ENCODE assay signal across 21 cellular contexts in the genomic region with DNA sequence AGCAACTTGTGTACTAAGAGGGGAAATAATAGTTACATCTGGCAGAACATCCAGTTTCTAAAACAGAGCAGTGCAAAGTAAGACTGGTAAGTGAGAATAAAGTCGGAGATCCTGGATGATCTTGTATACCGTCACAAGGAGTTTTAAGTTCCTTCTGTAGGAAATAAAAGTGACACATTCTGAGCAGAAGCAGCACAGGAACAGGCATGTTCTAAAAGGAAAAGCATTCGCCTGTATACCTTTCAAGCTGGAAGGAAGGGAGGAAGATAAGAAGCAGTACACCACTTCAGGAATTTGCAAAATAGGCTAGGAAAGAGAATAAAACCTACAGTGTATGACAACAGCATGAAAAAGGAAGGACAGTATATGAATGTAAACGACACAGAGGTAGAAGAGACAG.
"Had no signal": no experiment of that assay in that cellular context is flagged by ENCODE, and none has a peak within 500 bp of the region (broad histone marks: within the 10 kb centered on the region; RNA-seq: fewer than 3 reads in every experiment).

No MANE protein-coding gene starts in this region.

- H3K4me3 ChIP-seq: gastrocnemius medialis, heart right ventricle, left ventricle myocardium inferior, lower lobe of right lung, psoas muscle, suprapubic skin, tibial artery, upper lobe of right lung, vagina had no signal

- ATAC-seq: gastrocnemius medialis, heart right ventricle, left cardiac atrium, lower lobe of right lung, psoas muscle, sciatic nerve, upper lobe of right lung had no signal

- H3K27ac ChIP-seq: gastrocnemius medialis, heart right ventricle, left ventricle myocardium inferior, lower lobe of right lung, psoas muscle, suprapubic skin, tibial artery, upper lobe of right lung, vagina had no signal

- H3K4me3 Mint-ChIP-seq: central memory CD8-positive, alpha-beta T cell; naive B cell; nephron had no signal

- DNase-seq: cortex of kidney; effector memory CD4-positive, alpha-beta T cell; gastrocnemius medialis; heart right ventricle; kidney; left cardiac atrium; left ventricle myocardium inferior; lower lobe of right lung; mesenchymal stem cell; naive B cell; psoas muscle; retina; stimulated activated naive CD4-positive, alpha-beta T cell treated with Interleukin-2 at 50 U/mL for 16 hours; tibial artery; upper lobe of right lung had no signal

- FAIRE-seq: endometrium, kidney had no signal

- H3K27me3 ChIP-seq: gastrocnemius medialis, heart right ventricle, suprapubic skin, tibial artery, upper lobe of right lung, vagina had no signal

- H3K9me3 ChIP-seq: gastrocnemius medialis, left ventricle myocardium inferior, lower lobe of right lung, psoas muscle, suprapubic skin, tibial artery, upper lobe of right lung, vagina had no signal

- H3K4me1 Mint-ChIP-seq: central memory CD8-positive, alpha-beta T cell; naive B cell; nephron had no signal

- H3K4me1 ChIP-seq: gastrocnemius medialis, heart right ventricle, left ventricle myocardium inferior, lower lobe of right lung, psoas muscle, suprapubic skin, tibial artery, upper lobe of right lung, vagina had no signal

- H3K27me3 Mint-ChIP-seq: naive B cell had no signal

- H3K27ac Mint-ChIP-seq: naive B cell, nephron had no signal

- H3K9me3 Mint-ChIP-seq: central memory CD8-positive, alpha-beta T cell had no signal
